1 cellular context compared by ENCODE assay signal in the genomic region with DNA sequence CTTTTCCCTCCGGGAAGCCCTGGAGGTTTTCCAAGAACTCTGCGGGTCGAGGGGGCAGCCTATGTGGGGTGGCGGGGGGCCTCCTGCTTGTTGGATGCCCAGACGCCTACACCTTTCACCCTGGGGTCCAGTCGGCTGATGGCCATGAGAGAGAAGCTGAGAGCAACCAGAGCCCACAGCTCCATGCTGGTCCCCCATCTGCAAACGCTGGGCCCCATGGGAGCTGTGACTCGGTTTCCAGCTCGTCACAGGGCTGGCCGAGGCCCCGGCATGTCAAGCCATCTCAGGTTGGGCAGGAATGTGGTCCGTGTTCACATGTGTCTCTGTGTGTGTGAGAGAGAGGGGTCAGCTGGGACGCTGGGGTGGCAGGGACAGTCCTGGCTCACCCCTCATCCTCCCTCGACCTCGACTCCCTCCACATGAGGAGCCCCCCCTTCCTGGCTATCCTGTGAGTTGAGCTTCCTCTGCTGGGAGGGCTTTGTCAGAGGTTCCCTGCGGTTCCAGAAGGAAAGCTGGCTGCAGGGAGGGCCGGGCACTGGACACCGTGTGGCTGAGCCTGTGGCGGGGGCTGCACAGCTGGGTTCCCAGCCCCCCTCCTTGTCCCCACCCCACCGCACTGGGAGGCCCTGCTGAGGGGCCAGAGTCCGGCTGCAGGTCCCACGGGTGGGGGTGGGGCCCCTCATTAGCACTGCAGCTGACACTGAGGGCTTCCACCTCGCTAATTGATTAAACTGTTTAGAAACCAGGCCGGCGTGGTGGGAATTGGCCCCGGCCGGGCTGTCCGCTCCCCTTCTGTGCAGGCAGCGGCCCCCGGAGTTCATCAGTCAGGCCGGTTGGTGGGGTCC.
TF ChIP-seq lines count a peak whose summit lies in the region.

No MANE protein-coding gene starts in this region.

TF ChIP-seq in Ishikawa, 13 proteins besides CTCF, POLR2A, EP300 and RAD21 (continued from another document):
- TF ChIP-seq, protein P1, sequence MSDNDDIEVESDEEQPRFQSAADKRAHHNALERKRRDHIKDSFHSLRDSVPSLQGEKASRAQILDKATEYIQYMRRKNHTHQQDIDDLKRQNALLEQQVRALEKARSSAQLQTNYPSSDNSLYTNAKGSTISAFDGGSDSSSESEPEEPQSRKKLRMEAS (IDR thresholded peaks at IDR 0.05): no peak; the same call in 1 of the 2 replicates
- no peak for TF ChIP-seq CEBPB (IDR thresholded peaks at IDR 0.05)
